Comparison of ENCODE assay signal across 8 cellular contexts in the genomic region with DNA sequence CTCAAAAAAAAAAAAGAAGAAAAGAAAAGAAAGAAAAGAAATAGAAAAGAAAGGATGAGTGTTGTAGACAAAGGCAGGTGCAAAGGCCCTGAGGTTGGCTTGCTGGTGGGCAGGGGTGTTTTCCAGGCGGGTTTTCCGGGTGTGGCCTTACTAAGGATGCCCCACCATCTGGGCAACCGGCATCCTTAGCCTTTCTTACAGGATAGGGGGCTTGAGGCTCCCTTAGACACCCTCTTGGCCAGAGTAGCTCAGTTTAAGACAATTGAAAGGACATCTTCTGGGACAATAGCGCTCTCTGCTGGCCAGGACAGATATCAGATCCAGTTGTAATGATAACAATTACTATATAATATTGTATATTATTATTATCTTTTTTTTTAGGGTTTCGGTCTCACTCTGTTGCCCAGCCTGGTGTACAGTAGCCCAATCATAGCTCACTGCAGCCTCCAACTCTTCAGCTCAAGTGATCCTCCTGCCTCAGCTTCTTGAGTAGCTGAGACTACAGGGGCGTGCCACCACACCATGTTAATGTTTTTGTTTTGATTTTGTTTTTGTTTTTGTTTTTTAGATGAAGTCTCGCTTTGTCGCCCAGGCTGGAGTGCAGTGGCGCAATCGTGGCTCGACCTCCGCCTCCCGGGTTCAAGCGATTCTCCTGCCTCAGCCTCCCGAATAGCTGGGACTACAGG. TPM values are rescaled to one million over a fixed set of nuclear protein-coding genes. Genes with fewer than 3 reads are reported as not detected.
DNase-seq lines count a peak whose midpoint lies in the region; ATAC-seq and TF ChIP-seq lines count a peak whose summit lies in the region.

No MANE protein-coding gene starts in this region.

- H3K9ac ChIP-seq in DND-41 (ENCODE audit: low read depth, low read length): no peak overlapping the region

- H3K4me2 ChIP-seq in DND-41 (ENCODE audit: insufficient read depth, low read length): no peak overlapping the region

- WGBS in gastroesophageal sphincter (ENCODE audit: low coverage in 1 of 2), 2 donors: 7 to 34% methylated on average over 5 to 10 of the region's 15 CpGs

- H3K4me3 ChIP-seq in DND-41 (ENCODE audit: low read depth in 1 of 2, low read length in 2 of 2) (no peak overlapping the region), gastroesophageal sphincter (no peak overlapping the region)

- H3K27ac ChIP-seq in DND-41 (ENCODE audit: low read length) (no peak overlapping the region), gastroesophageal sphincter (no peak overlapping the region)

- H3K79me2 ChIP-seq in DND-41 (ENCODE audit: insufficient read depth, low read length): peaks cover 11% of the 10 kb centered on the region

- peaks cover 5% of the 10 kb centered on the region for H3K36me3 Mint-ChIP-seq in activated naive CD4-positive, alpha-beta T cell treated with anti-CD3 and anti-CD28 coated beads, Interleukin-2, amount 10 ng/mL, durations not matched to agents 7 days and 5 days

- DNase-seq in DND-41 (peak; percentile 73), SK-N-DZ (ENCODE audit: low spot score) (peak; percentile 57), iPS DF 4.7 (ENCODE audit: extremely low read depth, low spot score) (peak; percentile 44), GM19240 (ENCODE audit: insufficient read length, low spot score) (no peak)
- DNase-seq in activated naive CD4-positive, alpha-beta T cell treated with anti-CD3 and anti-CD28 coated beads, Interleukin-2, amount 10 ng/mL, durations not matched to agents 7 days and 5 days: peak; percentile 86
- DNase-seq in stimulated activated CD4-positive, alpha-beta T cell treated with anti-CD3 and anti-CD28 coated beads, Interleukin-4, amount 100 ng/mL, for 4 hours: peak; percentile 50 to 63

- peak; percentile 70 for TF ChIP-seq CTCF in DND-41 (IDR thresholded peaks at IDR 0.05; ENCODE audit: borderline replicate concordance, extremely low read depth, low read length, poor library complexity, severe bottlenecking)
- peak; percentile 50; the same call in 1 of the 2 replicates for TF ChIP-seq CTCF in LNCAP (IDR thresholded peaks at IDR 0.05)
- peak in 2 of 4 experiments; percentile 9 to 44 for TF ChIP-seq CTCF in gastroesophageal sphincter (IDR thresholded peaks at IDR 0.05)

- H3K9me3 ChIP-seq in DND-41 (ENCODE audit: insufficient read depth, low read length, severe bottlenecking) (no peaks in the 10 kb centered on the region), gastroesophageal sphincter (no peaks in the 10 kb centered on the region)

- H3K27me3 ChIP-seq in DND-41 (ENCODE audit: insufficient read depth, low read length, poor library complexity) (no peaks in the 10 kb centered on the region), gastroesophageal sphincter (no peaks in the 10 kb centered on the region)

- H2AFZ ChIP-seq in DND-41 (ENCODE audit: low read depth, low read length): no peak overlapping the region

- CTCF ChIA-PET in activated naive CD4-positive, alpha-beta T cell treated with anti-CD3 and anti-CD28 coated beads, Interleukin-2, amount 10 ng/mL, durations not matched to agents 7 days and 5 days (lab: Charles Lee): interaction anchor here (0.6 to 9.1 kb wide), 30 partner anchors 10 to 227 kb away, joined by 3 to 156 read pairs (median 4); no protein-coding TSS in a partner anchor

- H3K27ac Mint-ChIP-seq in activated naive CD4-positive, alpha-beta T cell treated with anti-CD3 and anti-CD28 coated beads, Interleukin-2, amount 10 ng/mL, durations not matched to agents 7 days and 5 days: peak overlapping the region; percentile 52

- no peak overlapping the region for H3K4me3 Mint-ChIP-seq in activated naive CD4-positive, alpha-beta T cell treated with anti-CD3 and anti-CD28 coated beads, Interleukin-2, amount 10 ng/mL, durations not matched to agents 7 days and 5 days

- H3K36me3 ChIP-seq in DND-41 (ENCODE audit: insufficient read depth, low read length): no peaks in the 10 kb centered on the region
- H3K36me3 ChIP-seq in gastroesophageal sphincter: peaks cover 0 to 12% of the 10 kb centered on the region in 2 donors

- no peak for ATAC-seq in DND-41 (ENCODE audit: insufficient read depth, low read depth)
- ATAC-seq in gastroesophageal sphincter: no peak

- peaks cover 16% of the 10 kb centered on the region for H4K20me1 ChIP-seq in DND-41 (ENCODE audit: insufficient read depth, low read length)

- no peaks in the 10 kb centered on the region for H3K9me3 Mint-ChIP-seq in activated naive CD4-positive, alpha-beta T cell treated with anti-CD3 and anti-CD28 coated beads, Interleukin-2, amount 10 ng/mL, durations not matched to agents 7 days and 5 days

- no peak for TF ChIP-seq POLR2A in gastroesophageal sphincter (IDR thresholded peaks at IDR 0.05)

- H3K27me3 Mint-ChIP-seq in activated naive CD4-positive, alpha-beta T cell treated with anti-CD3 and anti-CD28 coated beads, Interleukin-2, amount 10 ng/mL, durations not matched to agents 7 days and 5 days: peaks cover 30% of the 10 kb centered on the region

- no peak for TF ChIP-seq EP300 in gastroesophageal sphincter (IDR thresholded peaks at IDR 0.05)

- H3K4me1 ChIP-seq in DND-41 (ENCODE audit: insufficient read depth, low read length): peaks cover 27% of the 10 kb centered on the region
- H3K4me1 ChIP-seq in gastroesophageal sphincter: peaks cover 0 to 38% (median 7%) of the 10 kb centered on the region in 3 donors

- peaks cover 26% of the 10 kb centered on the region for H3K4me1 Mint-ChIP-seq in activated naive CD4-positive, alpha-beta T cell treated with anti-CD3 and anti-CD28 coated beads, Interleukin-2, amount 10 ng/mL, durations not matched to agents 7 days and 5 days

RNA-seq across cellular contexts. Expression of a gene that starts 1.4 kb away (rescaled TPM):
- polyA plus RNA-seq in SK-N-DZ (2014; cell fraction: cytosol; rRNA removed): 70.4 and 76.1 TPM in 2 replicates
- polyA plus RNA-seq in SK-N-DZ (2014; cell fraction: nucleus; rRNA removed): 258 and 376 TPM in 2 replicates
- total RNA-seq in gastroesophageal sphincter: 10 to 100 TPM; 19.6 to 36.6 (median 22.7) TPM

RNA-seq across cellular contexts. Expression of a gene that starts 18.1 kb away (rescaled TPM):
- polyA plus RNA-seq in SK-N-DZ (2014; cell fraction: cytosol; rRNA removed): 40.0 and 44.8 TPM in 2 replicates
- polyA plus RNA-seq in SK-N-DZ (2014; cell fraction: nucleus; rRNA removed): 59.9 and 69.1 TPM in 2 replicates
- 100 to 1,000 TPM in 2 of 4 donors, 10 to 100 TPM in 2; 79.1 to 115 (median 96.8) TPM for total RNA-seq in gastroesophageal sphincter

RNA-seq across cellular contexts. Expression of a gene that starts 45.6 kb away (rescaled TPM):
- polyA plus RNA-seq in SK-N-DZ (2014; cell fraction: cytosol; rRNA removed): 290 and 335 TPM in 2 replicates
- polyA plus RNA-seq in SK-N-DZ (2014; cell fraction: nucleus; rRNA removed): 824 and 883 TPM in 2 replicates
- total RNA-seq in gastroesophageal sphincter: 100 to 1,000 TPM in 3 of 4 donors, 10 to 100 TPM in 1; 67.2 to 128 (median 120) TPM
